In genomic region chr2:203352604-203353255, GRCh38 we compare ENCODE assay signal across 26 cellular contexts. TPM values are rescaled to one million over a fixed set of nuclear protein-coding genes. Genes with fewer than 3 reads are reported as not detected.
DNase-seq lines count a peak whose midpoint lies in the region; ATAC-seq, FAIRE-seq and TF ChIP-seq lines count a peak whose summit lies in the region.
"Had no signal": no experiment of that assay in that cellular context is flagged by ENCODE, and none has a peak within 500 bp of the region (broad histone marks: within the 10 kb centered on the region; RNA-seq: fewer than 3 reads in every experiment).

No MANE protein-coding gene starts in this region.

- in situ Hi-C loops in HepG2 (cut with HindIII; ENCODE audit: extremely low pct_ligation_motif_present, low pct_unique_long_range_greater_than_20kb) = no loop called here

- no peak for TF ChIP-seq POLR2A in HepG2 (IDR thresholded peaks at IDR 0.05; ENCODE audit: insufficient read depth in 1 of 2, low read depth in 2 of 2, low read length in 2 of 2)
- no peak for TF ChIP-seq POLR2A in right lobe of liver (IDR thresholded peaks at IDR 0.05)

- no peak overlapping the region for H3K27ac ChIP-seq in HepG2 (ENCODE audit: extremely low read length, insufficient read depth, low read length)
- H3K27ac ChIP-seq in right lobe of liver = no peak overlapping the region
- H3K27ac ChIP-seq: cardiac muscle cell, neural progenitor cell, sigmoid colon, thoracic aorta, vagina, WERI-Rb-1 had no signal

- no peak overlapping the region for H3K4me3 ChIP-seq in HepG2 (replicated peaks in 1 of 3; ENCODE audit: insufficient read depth in 1 of 3, low read depth in 2 of 3, low read length in 3 of 3)
- no peak overlapping the region for H3K4me3 ChIP-seq in right lobe of liver
- H3K4me3 ChIP-seq in epithelial cell of esophagus (ENCODE audit: low read length) = no peak overlapping the region
- H3K4me3 ChIP-seq: cardiac muscle cell, neural progenitor cell, sigmoid colon, thoracic aorta, vagina had no signal

- peaks cover 39% of the 10 kb centered on the region for H3K79me2 ChIP-seq in HepG2 (ENCODE audit: insufficient read depth, low read length)

- no peak for TF ChIP-seq CTCF in HepG2 (CRISPR knock-in tag; IDR thresholded peaks at IDR 0.05)
- TF ChIP-seq CTCF in right lobe of liver (IDR thresholded peaks at IDR 0.05) = no peak
- no peak for TF ChIP-seq CTCF in epithelial cell of esophagus (IDR thresholded peaks at IDR 0.05; ENCODE audit: insufficient read depth, low read depth, low read length, missing control alignments)

- H3K9me3 ChIP-seq in HepG2 (ENCODE audit: low read length) (no peaks in the 10 kb centered on the region), right lobe of liver (no peaks in the 10 kb centered on the region)
- H3K9me3 ChIP-seq: sigmoid colon, thoracic aorta, vagina had no signal

- CTCF ChIA-PET in HepG2 (lab: Yijun Ruan, JAX; ENCODE audit: low intra/inter-chr PET ratio, low total read pairs) = no interaction called here

- H3K9ac ChIP-seq in HepG2 (ENCODE audit: insufficient read depth, low read depth, low read length) = no peak overlapping the region
- H3K9ac ChIP-seq: neural progenitor cell had no signal

- no TSS peak for BruUV-seq in HepG2 (replicated peaks; lab: Mats Ljungman, UMichigan)

- no peak overlapping the region for H3K4me2 ChIP-seq in HepG2 (ENCODE audit: low read depth, low read length)
- H3K4me2 ChIP-seq: neural progenitor cell had no signal

- ATAC-seq in HepG2 (peak; percentile 75), right lobe of liver (no peak), sciatic nerve (no peak), GM18870 (IDR thresholded peaks at IDR 0.05; ENCODE audit: unreplicated experiment) (no peak)
- ATAC-seq: stimulated activated naive CD8-positive, alpha-beta T cell treated with anti-CD3 and anti-CD28 coated beads, Interleukin-15, Interleukin-2, amounts not matched to agents 100 U/mL and 50 U/mL, for 24 hours had no signal

- H4K20me1 ChIP-seq in HepG2 (ENCODE audit: insufficient read depth, low read length) = no peaks in the 10 kb centered on the region

- TF ChIP-seq EP300 in HepG2 (IDR thresholded peaks at IDR 0.05; ENCODE audit: low read depth in 2 of 2, low read length in 2 of 2) = no peak
- no peak for TF ChIP-seq EP300 in HepG2 (CRISPR knock-in tag; IDR thresholded peaks at IDR 0.05; ENCODE audit: borderline replicate concordance)

- 79% methylated on average over 5 of the region's 5 CpGs for WGBS in HepG2 (ENCODE audit: low lambda C conversion rate)
- WGBS in right lobe of liver (ENCODE audit: insufficient coverage, low coverage, low lambda C conversion rate, missing lambda C conversion rate) = 99% methylated on average over 5 of the region's 5 CpGs

- intact Hi-C loops in HepG2 (cut with micrococcal nuclease; ENCODE audit: unreplicated experiment) (no loop called here), right lobe of liver (cut with DNase I) (no loop called here), sciatic nerve (cut with DNase I) (no loop called here)

- H3K4me1 ChIP-seq in HepG2 (ENCODE audit: insufficient read depth, low read length) = peaks cover 15% of the 10 kb centered on the region
- H3K4me1 ChIP-seq in right lobe of liver = no peaks in the 10 kb centered on the region
- H3K4me1 ChIP-seq: neural progenitor cell, sigmoid colon, vagina had no signal

- H3K36me3 ChIP-seq in HepG2 (replicated peaks in 1 of 2; ENCODE audit: control insufficient read depth in 1 of 2, insufficient read depth in 2 of 2, low read length in 2 of 2) (peaks cover 0 to 5% of the 10 kb centered on the region in 2 experiments; a peak in 1 of 5 replicates), right lobe of liver (no peaks in the 10 kb centered on the region)
- H3K36me3 ChIP-seq: cardiac muscle cell, thoracic aorta, vagina, WERI-Rb-1 had no signal

- TF ChIP-seq RAD21 in HepG2 (CRISPR knock-in tag; IDR thresholded peaks at IDR 0.05) = no peak

- no peaks in the 10 kb centered on the region for H3K27me3 ChIP-seq in HepG2 (ENCODE audit: control insufficient read depth in 1 of 2, insufficient read depth in 2 of 2, low read length in 2 of 2)
- H3K27me3 ChIP-seq in right lobe of liver = no peaks in the 10 kb centered on the region
- H3K27me3 ChIP-seq: cardiac muscle cell, neural progenitor cell, sigmoid colon, vagina had no signal

- FAIRE-seq in HepG2 (lab: Jason Lieb, UNC) = no peak

- DNase-seq in HepG2 (ENCODE audit: low spot score) (peak; percentile 70), right lobe of liver (no peak), NCI-H510A treated with DMSO at 0.1 percent for 48 hours (lab: John Stamatoyannopoulos, UW) (peak; percentile 67), epithelial cell of esophagus (ENCODE audit: low read depth) (peak; percentile 56), sciatic nerve (ENCODE audit: low spot score) (no peak)
- no peak for DNase-seq in activated CD4-positive, alpha-beta T cell treated with anti-CD3 and anti-CD28 coated beads for 48 hours
- DNase-seq: activated CD4-positive, alpha-beta T cell treated with anti-CD3 and anti-CD28 coated beads, Interleukin-2, amount 50 U/mL, for 1 hour; activated naive CD4-positive, alpha-beta T cell treated with anti-CD3 and anti-CD28 coated beads, Interleukin-2, amount 50 U/mL, for 16 hours; amygdala; CD8-positive, alpha-beta memory T cell; GF-D8; glutamatergic neuron; H9; kidney glomerular epithelial cell; mammary epithelial cell; NCI-H1930; NCI-H524; posterior cingulate gyrus; sigmoid colon; stimulated activated naive CD8-positive, alpha-beta T cell treated with anti-CD3 and anti-CD28 coated beads, Interleukin-15, Interleukin-2, amounts not matched to agents 100 U/mL and 50 U/mL, for 24 hours; WERI-Rb-1 had no signal

- POLR2A ChIA-PET in HepG2 (lab: Yijun Ruan, JAX) = no interaction called here

- H2AFZ ChIP-seq in HepG2 (ENCODE audit: low read length) = no peak overlapping the region
- H2AFZ ChIP-seq: neural progenitor cell had no signal

TF ChIP-seq in HepG2, 621 proteins besides CTCF, POLR2A, EP300 and RAD21 (continues in another document):
- TF ChIP-seq SSRP1 (CRISPR knock-in tag; IDR thresholded peaks at IDR 0.05) (no peak), GATAD1 (CRISPR knock-in tag; IDR thresholded peaks at IDR 0.05) (no peak), TCF7 (IDR thresholded peaks at IDR 0.05; ENCODE audit: low read depth) (0 out of 2 replicates have a peak, but pooled peaks have one; percentile 29), SMAD9 (CRISPR knock-in tag; IDR thresholded peaks at IDR 0.05) (no peak), GATAD2A (CRISPR knock-in tag; IDR thresholded peaks at IDR 0.05) (no peak), MTA1 (CRISPR knock-in tag; IDR thresholded peaks at IDR 0.05; ENCODE audit: borderline replicate concordance) (no peak), KLF6 (CRISPR knock-in tag; IDR thresholded peaks at IDR 0.05) (no peak), CREB1 (IDR thresholded peaks at IDR 0.05) (peak; percentile 16; the same call in 1 of the 2 replicates), CREB1 (CRISPR knock-in tag; IDR thresholded peaks at IDR 0.05) (no peak)
- TF ChIP-seq, protein P1, sequence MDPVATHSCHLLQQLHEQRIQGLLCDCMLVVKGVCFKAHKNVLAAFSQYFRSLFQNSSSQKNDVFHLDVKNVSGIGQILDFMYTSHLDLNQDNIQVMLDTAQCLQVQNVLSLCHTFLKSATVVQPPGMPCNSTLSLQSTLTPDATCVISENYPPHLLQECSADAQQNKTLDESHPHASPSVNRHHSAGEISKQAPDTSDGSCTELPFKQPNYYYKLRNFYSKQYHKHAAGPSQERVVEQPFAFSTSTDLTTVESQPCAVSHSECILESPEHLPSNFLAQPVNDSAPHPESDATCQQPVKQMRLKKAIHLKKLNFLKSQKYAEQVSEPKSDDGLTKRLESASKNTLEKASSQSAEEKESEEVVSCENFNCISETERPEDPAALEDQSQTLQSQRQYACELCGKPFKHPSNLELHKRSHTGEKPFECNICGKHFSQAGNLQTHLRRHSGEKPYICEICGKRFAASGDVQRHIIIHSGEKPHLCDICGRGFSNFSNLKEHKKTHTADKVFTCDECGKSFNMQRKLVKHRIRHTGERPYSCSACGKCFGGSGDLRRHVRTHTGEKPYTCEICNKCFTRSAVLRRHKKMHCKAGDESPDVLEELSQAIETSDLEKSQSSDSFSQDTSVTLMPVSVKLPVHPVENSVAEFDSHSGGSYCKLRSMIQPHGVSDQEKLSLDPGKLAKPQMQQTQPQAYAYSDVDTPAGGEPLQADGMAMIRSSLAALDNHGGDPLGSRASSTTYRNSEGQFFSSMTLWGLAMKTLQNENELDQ (CRISPR knock-in tag; IDR thresholded peaks at IDR 0.05; ENCODE audit: borderline replicate concordance) = no peak

RNA-seq across cellular contexts. Expression of gene ABI2, which starts 24.5 kb away (rescaled TPM):
- 25.6 and 28.4 TPM in 2 replicates for total RNA-seq in HepG2 (2016; rRNA removed; fragmentation: Illumina TruSeq; extraction: Trizol)
- total RNA-seq in HepG2 (2016; cell fraction: cytosol; rRNA removed; fragmentation: Illumina TruSeq; extraction: Trizol; ENCODE audit: low read depth) = 44.8 and 46.3 TPM in 2 replicates
- 21.9 and 28.8 TPM in 2 replicates for total RNA-seq in HepG2 (2016; cell fraction: insoluble cytoplasmic fraction; rRNA removed; fragmentation: Illumina TruSeq; extraction: Trizol)
- total RNA-seq in HepG2 (2016; cell fraction: membrane; rRNA removed; fragmentation: Illumina TruSeq; extraction: Trizol) = 68.2 and 73.5 TPM in 2 replicates
- total RNA-seq in HepG2 (2016; cell fraction: nucleus; rRNA removed; fragmentation: Illumina TruSeq; extraction: Trizol) = 23.7 and 25.0 TPM in 2 replicates
- polyA plus RNA-seq in HepG2 (2011; rRNA removed) = 25.7 and 32.4 TPM in 2 replicates
- 31.0 and 32.8 TPM in 2 replicates for polyA plus RNA-seq in HepG2 (2011; cell fraction: cytosol; rRNA removed)
- polyA plus RNA-seq in HepG2 (2011; cell fraction: nucleus; rRNA removed) = 71.0 and 77.5 TPM in 2 replicates
- polyA plus RNA-seq in HepG2 (2012) = 45.1 and 50.7 TPM in 2 replicates
- polyA plus RNA-seq in HepG2 (2016; cell fraction: cytosol; fragmentation: Illumina TruSeq; extraction: Trizol; ENCODE audit: low read depth) = 96.9 and 104 TPM in 2 replicates
- 42.9 and 54.1 TPM in 2 replicates for polyA plus RNA-seq in HepG2 (2016; cell fraction: insoluble cytoplasmic fraction; fragmentation: Illumina TruSeq; extraction: Trizol; ENCODE audit: low read depth)
- 133 and 138 TPM in 2 replicates for polyA plus RNA-seq in HepG2 (2016; cell fraction: membrane; fragmentation: Illumina TruSeq; extraction: Trizol; ENCODE audit: low read depth)
- polyA plus RNA-seq in HepG2 (2016; cell fraction: nucleus; fragmentation: Illumina TruSeq; extraction: Trizol; ENCODE audit: insufficient read depth, low read depth) = 55.9 and 61.1 TPM in 2 replicates
- polyA minus RNA-seq in HepG2 (2011; rRNA and poly(A)+ RNA removed; ENCODE audit: low replicate concordance) = 25.3 and 47.5 TPM in 2 replicates
- polyA minus RNA-seq in HepG2 (2011; cell fraction: cytosol; rRNA and poly(A)+ RNA removed) = 18.2 and 21.5 TPM in 2 replicates
- polyA minus RNA-seq in HepG2 (2011; cell fraction: nucleus; rRNA and poly(A)+ RNA removed) = 43.9 and 45.2 TPM in 2 replicates
- total RNA-seq in right lobe of liver = 10 to 100 TPM in 3 of 6 experiments, 1 to 10 TPM in 3; 5.2 to 13.9 (median 8.9) TPM
- total RNA-seq in sciatic nerve = 68.9 TPM

Comparison
In these comparisons a context has a peak if more than half of its experiments do, and no peak if none do; other contexts are left out.
1. DNase-seq: peak in HepG2 (single experiment), NCI-H510A treated with DMSO at 0.1 percent for 48 hours (single experiment) and epithelial cell of esophagus (single experiment); none in right lobe of liver (0 of 3), sciatic nerve (single experiment) and activated CD4-positive, alpha-beta T cell treated with anti-CD3 and anti-CD28 coated beads for 48 hours (single experiment).